18 cellular contexts compared by ENCODE assay signal in the genomic region with DNA sequence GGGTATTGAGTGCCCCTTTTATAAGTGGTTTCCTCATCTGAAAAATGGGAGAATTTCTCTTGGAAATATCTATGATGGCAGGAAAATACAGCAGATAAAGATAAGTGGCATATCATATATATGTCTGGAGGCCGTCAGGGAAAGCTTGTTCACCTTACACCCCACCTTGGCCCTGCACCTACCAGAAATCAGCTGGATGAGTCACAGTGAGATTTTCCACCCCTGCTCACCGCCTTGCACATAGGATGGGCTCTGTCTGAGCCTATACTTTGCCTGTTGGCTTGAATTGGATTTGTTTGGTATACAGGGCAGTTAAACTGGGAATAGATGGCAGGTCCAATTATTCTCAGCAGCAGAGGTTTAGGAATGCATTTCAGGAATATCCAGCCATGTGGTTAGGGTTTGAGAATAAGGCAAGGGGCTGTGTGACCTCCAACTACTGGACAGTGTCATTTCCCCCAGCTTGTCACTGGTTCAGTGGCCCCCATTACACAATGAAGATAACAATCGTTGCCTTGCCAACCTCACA. TPM values are rescaled to one million over a fixed set of nuclear protein-coding genes. Genes with fewer than 3 reads are reported as not detected.
DNase-seq lines count a peak whose midpoint lies in the region; ATAC-seq, FAIRE-seq and TF ChIP-seq lines count a peak whose summit lies in the region.
"Had no signal": no experiment of that assay in that cellular context is flagged by ENCODE, and none has a peak within 500 bp of the region (broad histone marks: within the 10 kb centered on the region; RNA-seq: fewer than 3 reads in every experiment).

A gene with protein sequence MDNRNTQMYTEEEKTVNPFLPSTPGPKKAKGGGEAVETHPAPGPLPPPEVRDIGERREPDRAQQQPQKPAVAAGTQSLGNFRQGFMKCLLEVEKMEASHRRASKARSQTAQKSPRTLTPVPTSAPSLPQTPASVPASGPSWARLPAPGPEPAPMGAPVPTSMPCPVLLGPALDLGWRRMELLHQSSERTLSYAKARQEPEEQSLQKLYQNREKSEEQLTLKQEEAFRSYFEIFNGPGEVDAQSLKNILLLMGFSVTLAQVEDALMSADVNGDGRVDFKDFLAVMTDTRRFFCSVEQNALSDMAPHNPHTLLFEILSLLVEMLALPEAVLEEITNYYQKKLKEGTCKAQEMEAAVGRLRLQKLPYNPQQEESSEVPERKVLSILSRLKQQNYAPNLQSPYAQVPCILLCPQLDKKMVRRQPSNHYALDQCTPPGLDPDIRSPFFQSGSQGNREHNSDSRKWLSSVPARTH (minus strand): TSS at position 479 of the 529 bp plus-strand sequence. CDS start 6,053 bp downstream, outside the sequence.

- peaks cover 6% of the 10 kb centered on the region for H3K36me3 Mint-ChIP-seq in activated CD4-positive, alpha-beta memory T cell treated with anti-CD3 and anti-CD28 coated beads for 36 hours
- H3K36me3 Mint-ChIP-seq in activated CD4-positive, alpha-beta memory T cell treated with anti-CD3 and anti-CD28 coated beads, Interleukin-2, amount 10 ng/mL, durations not matched to agents 7 days and 5 days (ENCODE audit: low read depth) = peaks cover 10% of the 10 kb centered on the region
- no peaks in the 10 kb centered on the region for H3K36me3 Mint-ChIP-seq in stimulated activated naive CD8-positive, alpha-beta T cell treated with anti-CD3 and anti-CD28 coated beads, Interleukin-15, Interleukin-2, amounts not matched to agents 100 ng/mL and 50 ng/mL, for 24 hours (ENCODE audit: low read depth)
- H3K36me3 Mint-ChIP-seq: CD14-positive monocyte had no signal

- no peaks in the 10 kb centered on the region for H3K9me3 ChIP-seq in thoracic aorta
- H3K9me3 ChIP-seq: HAP-1 had no signal

- H3K27me3 ChIP-seq in bronchial epithelial cell (ENCODE audit: control insufficient read depth, insufficient read depth, low read length) (no peaks in the 10 kb centered on the region), thoracic aorta (replicated peaks; ENCODE audit: insufficient read depth) (no peaks in the 10 kb centered on the region)

- H3K27ac Mint-ChIP-seq in activated CD4-positive, alpha-beta memory T cell treated with anti-CD3 and anti-CD28 coated beads for 36 hours = no peak within 1 kb of the TSS
- H3K27ac Mint-ChIP-seq in activated CD4-positive, alpha-beta memory T cell treated with anti-CD3 and anti-CD28 coated beads, Interleukin-2, amount 10 ng/mL, durations not matched to agents 7 days and 5 days = no peak within 1 kb of the TSS
- H3K27ac Mint-ChIP-seq in stimulated activated naive CD8-positive, alpha-beta T cell treated with anti-CD3 and anti-CD28 coated beads, Interleukin-15, Interleukin-2, amounts not matched to agents 100 ng/mL and 50 ng/mL, for 24 hours = peak within 1 kb of the TSS; percentile 40
- H3K27ac Mint-ChIP-seq: CD8-positive, alpha-beta T cell had no signal

- H3K4me1 ChIP-seq in thoracic aorta (ENCODE audit: control insufficient read depth in 1 of 2, low read depth in 2 of 2) = peaks cover 7 to 10% of the 10 kb centered on the region in 2 donors

- H3K27ac ChIP-seq in thoracic aorta = no peak within 1 kb of the TSS

- intact Hi-C loops in activated CD4-positive, alpha-beta memory T cell treated with anti-CD3 and anti-CD28 coated beads for 36 hours (cut with micrococcal nuclease) = no loop called here

- no peak for ATAC-seq in stimulated activated naive CD8-positive, alpha-beta T cell treated with anti-CD3 and anti-CD28 coated beads, Interleukin-15, Interleukin-2, amounts not matched to agents 100 U/mL and 50 U/mL, for 24 hours
- peak; percentile 23 for ATAC-seq in thoracic aorta (ENCODE audit: insufficient number of reproducible peaks, low FRiP score, low read depth)
- ATAC-seq: CD8-positive, alpha-beta T cell had no signal

- no peaks in the 10 kb centered on the region for H3K9me3 Mint-ChIP-seq in activated CD4-positive, alpha-beta memory T cell treated with anti-CD3 and anti-CD28 coated beads for 36 hours
- H3K9me3 Mint-ChIP-seq in activated CD4-positive, alpha-beta memory T cell treated with anti-CD3 and anti-CD28 coated beads, Interleukin-2, amount 10 ng/mL, durations not matched to agents 7 days and 5 days = no peaks in the 10 kb centered on the region
- H3K9me3 Mint-ChIP-seq in stimulated activated naive CD8-positive, alpha-beta T cell treated with anti-CD3 and anti-CD28 coated beads, Interleukin-15, Interleukin-2, amounts not matched to agents 100 ng/mL and 50 ng/mL, for 24 hours = no peaks in the 10 kb centered on the region
- H3K9me3 Mint-ChIP-seq: CD8-positive, alpha-beta T cell had no signal

- no peak within 1 kb of the TSS for H3K4me3 Mint-ChIP-seq in activated CD4-positive, alpha-beta memory T cell treated with anti-CD3 and anti-CD28 coated beads for 36 hours
- H3K4me3 Mint-ChIP-seq in activated CD4-positive, alpha-beta memory T cell treated with anti-CD3 and anti-CD28 coated beads, Interleukin-2, amount 10 ng/mL, durations not matched to agents 7 days and 5 days = no peak within 1 kb of the TSS
- no peak within 1 kb of the TSS for H3K4me3 Mint-ChIP-seq in stimulated activated naive CD8-positive, alpha-beta T cell treated with anti-CD3 and anti-CD28 coated beads, Interleukin-15, Interleukin-2, amounts not matched to agents 100 ng/mL and 50 ng/mL, for 24 hours
- H3K4me3 Mint-ChIP-seq: CD14-positive monocyte; CD8-positive, alpha-beta T cell had no signal

- POLR2A ChIA-PET in activated CD4-positive, alpha-beta memory T cell treated with anti-CD3 and anti-CD28 coated beads for 36 hours (lab: Charles Lee) = no interaction called here
- POLR2A ChIA-PET in activated CD4-positive, alpha-beta memory T cell treated with anti-CD3 and anti-CD28 coated beads, Interleukin-2, amount 10 ng/mL, durations not matched to agents 7 days and 5 days (lab: Charles Lee) = no interaction called here

- H3K4me3 ChIP-seq in bronchial epithelial cell (ENCODE audit: low read depth, low read length) (no peak within 1 kb of the TSS), thoracic aorta (no peak within 1 kb of the TSS)
- H3K4me3 ChIP-seq: HAP-1 had no signal

- FAIRE-seq in bronchial epithelial cell (lab: Jason Lieb, UNC) = no peak
- FAIRE-seq: GM19239, H1 had no signal

- H3K36me3 ChIP-seq in bronchial epithelial cell (ENCODE audit: control insufficient read depth, insufficient read depth, low read length) (no peaks in the 10 kb centered on the region), thoracic aorta (no peaks in the 10 kb centered on the region)

- no peaks in the 10 kb centered on the region for H3K27me3 Mint-ChIP-seq in activated CD4-positive, alpha-beta memory T cell treated with anti-CD3 and anti-CD28 coated beads for 36 hours
- peaks cover 8% of the 10 kb centered on the region for H3K27me3 Mint-ChIP-seq in activated CD4-positive, alpha-beta memory T cell treated with anti-CD3 and anti-CD28 coated beads, Interleukin-2, amount 10 ng/mL, durations not matched to agents 7 days and 5 days
- H3K27me3 Mint-ChIP-seq in stimulated activated naive CD8-positive, alpha-beta T cell treated with anti-CD3 and anti-CD28 coated beads, Interleukin-15, Interleukin-2, amounts not matched to agents 100 ng/mL and 50 ng/mL, for 24 hours = peaks cover 6% of the 10 kb centered on the region

- peaks cover 14% of the 10 kb centered on the region for H3K4me1 Mint-ChIP-seq in activated CD4-positive, alpha-beta memory T cell treated with anti-CD3 and anti-CD28 coated beads for 36 hours (ENCODE audit: low read depth)
- H3K4me1 Mint-ChIP-seq in activated CD4-positive, alpha-beta memory T cell treated with anti-CD3 and anti-CD28 coated beads, Interleukin-2, amount 10 ng/mL, durations not matched to agents 7 days and 5 days = peaks cover 16% of the 10 kb centered on the region
- H3K4me1 Mint-ChIP-seq in stimulated activated naive CD8-positive, alpha-beta T cell treated with anti-CD3 and anti-CD28 coated beads, Interleukin-15, Interleukin-2, amounts not matched to agents 100 ng/mL and 50 ng/mL, for 24 hours (ENCODE audit: low read depth) = peaks cover 21% of the 10 kb centered on the region

- DNase-seq in activated CD4-positive, alpha-beta memory T cell treated with anti-CD3 and anti-CD28 coated beads for 36 hours = peak; percentile 19
- no peak for DNase-seq in activated CD4-positive, alpha-beta memory T cell treated with anti-CD3 and anti-CD28 coated beads, Interleukin-2, amount 10 ng/mL, durations not matched to agents 7 days and 5 days
- DNase-seq in stimulated activated naive CD8-positive, alpha-beta T cell treated with anti-CD3 and anti-CD28 coated beads, Interleukin-15, Interleukin-2, amounts not matched to agents 100 U/mL and 50 U/mL, for 24 hours = no peak
- peak; percentile 30 for DNase-seq in bronchial epithelial cell (ENCODE audit: low read depth)
- DNase-seq in thoracic aorta (ENCODE audit: low spot score) = no peak
- no peak for DNase-seq in D341Med (ENCODE audit: low spot score)
- DNase-seq in 8988T = no peak
- DNase-seq: CD8-positive, alpha-beta T cell; COR-L47; DND-41; GDM1 had no signal

- CTCF ChIA-PET in activated CD4-positive, alpha-beta memory T cell treated with anti-CD3 and anti-CD28 coated beads for 36 hours (lab: Charles Lee) = no interaction called here
- CTCF ChIA-PET in activated CD4-positive, alpha-beta memory T cell treated with anti-CD3 and anti-CD28 coated beads, Interleukin-2, amount 10 ng/mL, durations not matched to agents 7 days and 5 days (lab: Charles Lee) = no interaction called here

- TF ChIP-seq CTCF in bronchial epithelial cell (IDR thresholded peaks at IDR 0.05; ENCODE audit: insufficient read depth, low read length, severe bottlenecking) = no peak
- TF ChIP-seq CTCF in thoracic aorta (IDR thresholded peaks at IDR 0.05) = no peak

RNA-seq across cellular contexts. Expression of the gene that starts here (rescaled TPM):
- not detected for total RNA-seq in activated CD4-positive, alpha-beta memory T cell treated with anti-CD3 and anti-CD28 coated beads for 36 hours
- under 1 TPM in 1 of 2 experiments, not detected in 1; 0.05 TPM for total RNA-seq in activated CD4-positive, alpha-beta memory T cell treated with anti-CD3 and anti-CD28 coated beads, Interleukin-2, amount 10 ng/mL, durations not matched to agents 7 days and 5 days
- total RNA-seq in bronchial epithelial cell (not detected in 2 replicates), thoracic aorta (not detected)
- total RNA-seq: A673; CD8-positive, alpha-beta T cell; H1; HT1080 had no signal

Comparison
In these comparisons a context has a peak if more than half of its experiments do, and no peak if none do; other contexts are left out.
1. Peak in DNase-seq in activated CD4-positive, alpha-beta memory T cell treated with anti-CD3 and anti-CD28 coated beads for 36 hours; RNA of the gene not detected or under 1 TPM.
2. Peak in DNase-seq in bronchial epithelial cell; RNA of the gene not detected or under 1 TPM.
3. Peak in ATAC-seq in thoracic aorta; RNA of the gene not detected or under 1 TPM.